19 cellular contexts compared by ENCODE assay signal in genomic region chr18:69432847-69433246, GRCh38. TPM values are rescaled to one million over a fixed set of nuclear protein-coding genes. Genes with fewer than 3 reads are reported as not detected.
DNase-seq lines count a peak whose midpoint lies in the region; ATAC-seq and TF ChIP-seq lines count a peak whose summit lies in the region.
"Had no signal": no experiment of that assay in that cellular context is flagged by ENCODE, and none has a peak within 500 bp of the region (broad histone marks: within the 10 kb centered on the region; RNA-seq: fewer than 3 reads in every experiment).

No MANE protein-coding gene starts in this region.

- H4K20me1 ChIP-seq in Karpas-422 (ENCODE audit: insufficient read depth, low read depth, low read length) (no peaks in the 10 kb centered on the region), SK-N-SH (ENCODE audit: insufficient read depth) (no peaks in the 10 kb centered on the region)

- H3K27me3 ChIP-seq in A673 (replicated peaks; ENCODE audit: insufficient read depth, low read depth, low read length, poor library complexity) (no peaks in the 10 kb centered on the region), Karpas-422 (ENCODE audit: low read length) (0 out of 2 replicates have a peak, but pooled peaks cover 2% of the 10 kb centered on the region), SK-N-SH (ENCODE audit: insufficient read depth) (no peaks in the 10 kb centered on the region)

- POLR2A ChIA-PET in A673 (lab: Charles Lee; ENCODE audit: low non-redundant PET) (no interaction called here), SK-N-SH (lab: Yijun Ruan, JAX) (no interaction called here)

- intact Hi-C loops in A673 (cut with micrococcal nuclease; ENCODE audit: unreplicated experiment), result loop anchor here (5.0 kb wide), 1 partner anchor 506 kb away; no protein-coding TSS in a partner anchor

- peaks cover 31% of the 10 kb centered on the region for H3K4me1 ChIP-seq in A673 (ENCODE audit: insufficient read depth, low read length, poor library complexity, severe bottlenecking)
- H3K4me1 ChIP-seq in Karpas-422 (ENCODE audit: low read length), result no peaks in the 10 kb centered on the region
- no peaks in the 10 kb centered on the region; a peak in 1 of 4 replicates for H3K4me1 ChIP-seq in SK-N-SH (ENCODE audit: control insufficient read depth in 1 of 2, insufficient read depth in 2 of 2, low read depth in 1 of 2, low read length in 1 of 2)
- H3K4me1 ChIP-seq: A549, HAP-1 had no signal

- no peak for TF ChIP-seq RAD21 in SK-N-SH (IDR thresholded peaks at IDR 0.05; ENCODE audit: low read length)

- CTCF ChIA-PET in A673 (lab: Charles Lee) (no interaction called here), SK-N-SH (lab: Yijun Ruan, JAX) (no interaction called here)

- H3K36me3 ChIP-seq in A673 (ENCODE audit: insufficient read depth, low read length, poor library complexity, severe bottlenecking), result no peaks in the 10 kb centered on the region
- H3K36me3 ChIP-seq in Karpas-422 (ENCODE audit: insufficient read depth, low read length), result no peaks in the 10 kb centered on the region
- H3K36me3 ChIP-seq in SK-N-SH (replicated peaks in 1 of 2; ENCODE audit: control insufficient read depth in 1 of 2, insufficient read depth in 2 of 2, low read length in 1 of 2), result no peaks in the 10 kb centered on the region
- H3K36me3 ChIP-seq: HAP-1 had no signal

- H3F3A ChIP-seq in SK-N-SH (replicated peaks; ENCODE audit: insufficient read depth), result no peaks in the 10 kb centered on the region

- TF ChIP-seq EP300 in SK-N-SH (IDR thresholded peaks at IDR 0.05; ENCODE audit: borderline replicate concordance in 1 of 2, low read depth in 1 of 2, low read length in 1 of 2), result no peak

- H2AFZ ChIP-seq in Karpas-422 (ENCODE audit: low read length) (no peak overlapping the region), SK-N-SH (ENCODE audit: low read depth) (no peak overlapping the region)

- TF ChIP-seq CTCF in A673 (conservative IDR thresholded peaks at IDR 0.05; ENCODE audit: low read depth, low read length) (no peak), SK-N-SH (IDR thresholded peaks at IDR 0.05) (no peak)

- no peak overlapping the region for H3K4me2 ChIP-seq in Karpas-422 (ENCODE audit: low read depth, low read length, poor library complexity, severe bottlenecking)
- no peak overlapping the region for H3K4me2 ChIP-seq in SK-N-SH
- H3K4me2 ChIP-seq: A549 had no signal

- H3K27ac ChIP-seq in A673 (ENCODE audit: low read depth, low read length, poor library complexity, severe bottlenecking) (peak overlapping the region; percentile 15), Karpas-422 (ENCODE audit: low read length) (no peak overlapping the region), SK-N-SH (ENCODE audit: low read depth in 2 of 2, low read length in 1 of 2) (no peak overlapping the region)
- H3K27ac ChIP-seq: A549 had no signal

- H3K4me3 ChIP-seq in A673 (ENCODE audit: low read depth, low read length, poor library complexity, severe bottlenecking) (no peak overlapping the region), Karpas-422 (ENCODE audit: low read length) (no peak overlapping the region), SK-N-SH (ENCODE audit: low read depth in 2 of 2, low read length in 1 of 2) (no peak overlapping the region)
- H3K4me3 ChIP-seq: A549, HAP-1 had no signal

- BruUV-seq in A673 (replicated peaks; lab: Mats Ljungman, UMichigan), result no TSS peak

- H3K9ac ChIP-seq in Karpas-422 (ENCODE audit: low read length) (no peak overlapping the region), SK-N-SH (no peak overlapping the region)

- H3K79me2 ChIP-seq in Karpas-422 (ENCODE audit: low read length) (no peaks in the 10 kb centered on the region), SK-N-SH (ENCODE audit: insufficient read depth) (no peaks in the 10 kb centered on the region)

- peak; percentile 8 for DNase-seq in A673 (ENCODE audit: low spot score)
- DNase-seq in Karpas-422, result peak; percentile 19
- no peak for DNase-seq in SK-N-SH
- peak; percentile 12 for DNase-seq in left kidney (ENCODE audit: low read depth, low spot score)
- no peak for DNase-seq in HUDEP-2 (lab: John Stamatoyannopoulos, UW; ENCODE audit: unreplicated experiment in 76 of 76)
- no peak for DNase-seq in activated CD4-positive, alpha-beta T cell treated with anti-CD3 and anti-CD28 coated beads, Interleukin-2, amount 50 U/mL, for 48 hours
- DNase-seq: 8988T; C1 segment of cervical spinal cord; Calu3; CD4-positive, alpha-beta memory T cell; COR-L47; DMS153; DMS79 treated with DMSO at 0.1 percent for 48 hours; GF-D8; GOT3; HFFc6 had no signal

- no peaks in the 10 kb centered on the region for H3K9me2 ChIP-seq in Karpas-422 (replicated peaks; ENCODE audit: insufficient read depth, low read length)
- H3K9me2 ChIP-seq in SK-N-SH, result no peaks in the 10 kb centered on the region

- ATAC-seq in HG03565 (IDR thresholded peaks at IDR 0.05; ENCODE audit: unreplicated experiment), result no peak
- ATAC-seq: A549 had no signal

- H3K9me3 ChIP-seq in A673 (ENCODE audit: low read depth, low read length, poor library complexity, severe bottlenecking), result no peaks in the 10 kb centered on the region
- H3K9me3 ChIP-seq in Karpas-422 (ENCODE audit: low read length), result peaks cover 1% of the 10 kb centered on the region; the same call in 1 of the 2 replicates
- H3K9me3 ChIP-seq in SK-N-SH, result no peaks in the 10 kb centered on the region
- H3K9me3 ChIP-seq: A549, HAP-1 had no signal

TF ChIP-seq in SK-N-SH, 30 proteins besides CTCF, POLR2A, EP300 and RAD21:
- TF ChIP-seq GATA2 (CRISPR knock-in tag; IDR thresholded peaks at IDR 0.05) (no peak), JUND (IDR thresholded peaks at IDR 0.05) (no peak), TCF12 (IDR thresholded peaks at IDR 0.05) (peak; percentile 17; the same call in 1 of the 2 replicates), NRF1 (IDR thresholded peaks at IDR 0.05; ENCODE audit: low read depth, low read length) (no peak), MAX (IDR thresholded peaks at IDR 0.05; ENCODE audit: low read depth) (no peak), FOXM1 (IDR thresholded peaks at IDR 0.05; ENCODE audit: low read depth) (no peak), PBX3 (IDR thresholded peaks at IDR 0.05) (peak; percentile 36; the same call in 1 of the 2 replicates), TAF1 (IDR thresholded peaks at IDR 0.05; ENCODE audit: borderline replicate concordance, low read depth, low read length) (no peak), POLR2AphosphoS5 (IDR thresholded peaks at IDR 0.05; ENCODE audit: low read depth, low read length) (no peak), CHD2 (IDR thresholded peaks at IDR 0.05; ENCODE audit: low read length, partially characterized antibody) (no peak), IRF3 (IDR thresholded peaks at IDR 0.05; ENCODE audit: low read depth, low read length) (no peak)

RNA-seq across cellular contexts. Expression of gene DOK6, which starts 32.2 kb away (rescaled TPM):
- total RNA-seq in A673 (2021), result 13.7 and 17.0 TPM in 2 replicates
- total RNA-seq in Karpas-422 (2014; rRNA removed; shearing (Covaris generic); ENCODE audit: low replicate concordance), result not detected in 2 replicates
- 3.9 and 5.4 TPM in 2 replicates for polyA plus RNA-seq in SK-N-SH (2012; rRNA removed)
- 4.6 and 6.0 TPM in 2 replicates for polyA plus RNA-seq in SK-N-SH (2012; cell fraction: cytosol; rRNA removed)
- 1.8 and 2.6 TPM in 2 replicates for polyA plus RNA-seq in SK-N-SH (2012; cell fraction: nucleus; rRNA removed)
- total RNA-seq: Calu3; CD4-positive, alpha-beta memory T cell; HFFc6 had no signal
- polyA plus RNA-seq: A549 had no signal

Comparison
In these comparisons a context has a peak if more than half of its experiments do, and no peak if none do; other contexts are left out.
1. DNase-seq: peak in A673 (single experiment), Karpas-422 (single experiment) and left kidney (single experiment); none in SK-N-SH (single experiment), HUDEP-2 (0 of 76) and activated CD4-positive, alpha-beta T cell treated with anti-CD3 and anti-CD28 coated beads, Interleukin-2, amount 50 U/mL, for 48 hours (0 of 2).
2. RNA of gene DOK6, which starts 32.2 kb away (total RNA-seq): 13.7 to 17.0 TPM in A673; not detected in Karpas-422; every median in the first group is over 10 times any median in the second.